ENCODE assay signal across 20 cellular contexts in genomic region chr3:37135561-37135960, GRCh38. TPM values are rescaled to one million over a fixed set of nuclear protein-coding genes. Genes with fewer than 3 reads are reported as not detected.
DNase-seq lines count a peak whose midpoint lies in the region; ATAC-seq, FAIRE-seq and TF ChIP-seq lines count a peak whose summit lies in the region.
"Had no signal": no experiment of that assay in that cellular context is flagged by ENCODE, and none has a peak within 500 bp of the region (broad histone marks: within the 10 kb centered on the region; RNA-seq: fewer than 3 reads in every experiment).

No MANE protein-coding gene starts in this region.

- no peaks in the 10 kb centered on the region for H3K27me3 ChIP-seq in HL-60 (ENCODE audit: insufficient read depth, poor library complexity, severe bottlenecking)
- H3K27me3 ChIP-seq: BE2C had no signal

- DNase-seq in HL-60 (ENCODE audit: low read depth in 1 of 2, low spot score in 1 of 2) (peak in 1 of 2 experiments; percentile 14), chondrocyte (ENCODE audit: low spot score) (no peak), fibroblast of peridontal ligament (ENCODE audit: extremely low read depth) (peak; percentile 31), head of caudate nucleus (no peak)
- DNase-seq in activated naive CD4-positive, alpha-beta T cell (lab: John Stamatoyannopoulos, UW): no peak
- DNase-seq in activated effector memory CD4-positive, alpha-beta T cell treated with anti-CD3 and anti-CD28 coated beads, Interleukin-2, amount 50 U/mL, for 16 hours: no peak
- DNase-seq: BE2C; CD4-positive, CD25-positive, alpha-beta regulatory T cell; COR-L47; DMS79 treated with DMSO at 0.1 percent for 48 hours; MM.1S; NCI-H1092 treated with DMSO at 0.1 percent for 48 hours; NCI-H1436 treated with DMSO at 0.1 percent for 48 hours; NCI-H1930; NCI-H510A; NCI-H774; T-cell had no signal

- peak overlapping the region; percentile 73 for H3K27ac ChIP-seq in HL-60 (replicated peaks)

- H3K27ac Mint-ChIP-seq in chondrocyte (ENCODE audit: unreplicated experiment): peak overlapping the region; percentile 67
- H3K27ac Mint-ChIP-seq: CD4-positive, CD25-positive, alpha-beta regulatory T cell; T-cell had no signal

- no peaks in the 10 kb centered on the region for H3K36me3 Mint-ChIP-seq in chondrocyte (ENCODE audit: low read depth)
- H3K36me3 Mint-ChIP-seq: CD4-positive, CD25-positive, alpha-beta regulatory T cell had no signal

- no peak overlapping the region for H3K4me3 Mint-ChIP-seq in chondrocyte (ENCODE audit: unreplicated experiment)
- H3K4me3 Mint-ChIP-seq: CD4-positive, CD25-positive, alpha-beta regulatory T cell; T-cell had no signal

- H3K9me3 Mint-ChIP-seq in chondrocyte (ENCODE audit: low read depth): no peaks in the 10 kb centered on the region
- H3K9me3 Mint-ChIP-seq: CD4-positive, CD25-positive, alpha-beta regulatory T cell; T-cell had no signal

- no peak overlapping the region for H3K4me3 ChIP-seq in HL-60 (replicated peaks; ENCODE audit: insufficient read depth, low read length)

- peak; percentile 65 for FAIRE-seq in G401.6 (lab: Jason Lieb, UNC)

- H3K4me1 Mint-ChIP-seq in chondrocyte (ENCODE audit: low read depth): peaks cover 30% of the 10 kb centered on the region

- no peak for TF ChIP-seq CTCF in HL-60 (IDR thresholded peaks at IDR 0.05; ENCODE audit: insufficient read depth, low read length)
- TF ChIP-seq CTCF in chondrocyte (IDR thresholded peaks at IDR 0.05): no peak

- intact Hi-C loops in head of caudate nucleus (cut with DNase I): no loop called here

- H3K27me3 Mint-ChIP-seq in chondrocyte (ENCODE audit: low read depth): no peaks in the 10 kb centered on the region
- H3K27me3 Mint-ChIP-seq: CD4-positive, CD25-positive, alpha-beta regulatory T cell; T-cell had no signal

- no peak for ATAC-seq in GM21528 (IDR thresholded peaks at IDR 0.05; ENCODE audit: low FRiP score, unreplicated experiment)
- ATAC-seq: Right ventricle myocardium inferior, T-cell had no signal

RNA-seq across cellular contexts. Expression of gene LRRFIP2, which starts 38.8 kb away (rescaled TPM):
- 46.3 to 50.7 TPM (median 49.0 TPM) in 3 replicates for total RNA-seq in chondrocyte
